Comparison of ENCODE assay signal across 1 cellular context in genomic region chr19:49338691-49339363, GRCh38.
TF ChIP-seq lines count a peak whose summit lies in the region.

No MANE protein-coding gene starts in this region.

TF ChIP-seq in liver, 16 proteins besides CTCF, POLR2A, EP300 and RAD21 (continued from another document):
- TF ChIP-seq ZBTB33 (IDR thresholded peaks at IDR 0.05), result no peak
